Comparison of ENCODE assay signal across 9 cellular contexts in the genomic region with DNA sequence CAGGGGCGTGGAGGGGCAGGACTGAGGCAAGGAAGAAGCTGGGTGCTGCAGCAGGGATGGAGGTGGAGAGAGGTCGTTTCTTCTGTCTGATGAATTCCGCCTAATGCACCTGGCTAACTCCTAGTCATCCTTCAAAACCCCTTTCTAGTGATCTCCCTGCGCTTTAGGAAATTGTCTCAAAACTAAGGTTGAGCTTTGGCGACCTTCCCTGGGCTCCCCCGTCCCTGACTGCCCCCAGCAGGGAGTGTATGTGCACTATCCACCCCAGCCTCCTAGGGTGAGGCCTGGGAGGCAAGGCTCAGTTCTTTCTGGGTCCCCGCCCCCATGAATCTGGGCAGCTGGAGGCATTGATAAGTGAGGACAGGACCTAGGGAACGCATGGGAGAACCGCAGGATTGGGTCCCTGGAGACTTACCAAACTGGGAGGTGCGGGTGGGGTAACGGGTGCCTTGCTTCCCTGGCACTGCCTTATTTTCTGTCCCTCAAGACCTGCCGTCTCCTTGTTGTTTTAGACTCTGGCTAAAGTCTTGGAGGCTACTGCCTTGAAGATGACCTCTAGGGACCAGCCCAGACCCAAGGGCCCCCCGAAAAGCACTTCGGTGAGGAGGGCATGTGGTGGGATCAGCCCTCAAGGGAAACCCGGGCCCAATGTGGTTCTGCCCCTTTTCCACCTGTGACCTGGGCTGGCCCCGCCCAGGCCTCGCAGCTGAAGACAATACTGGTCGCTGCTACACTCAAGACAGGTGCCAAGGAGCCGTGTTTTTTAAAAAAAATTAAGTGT. TPM values are rescaled to one million over a fixed set of nuclear protein-coding genes. Genes with fewer than 3 reads are reported as not detected.
DNase-seq lines count a peak whose midpoint lies in the region; ATAC-seq, FAIRE-seq and TF ChIP-seq lines count a peak whose summit lies in the region.
"Had no signal": no experiment of that assay in that cellular context is flagged by ENCODE, and none has a peak within 500 bp of the region (broad histone marks: within the 10 kb centered on the region; RNA-seq: fewer than 3 reads in every experiment).

No MANE protein-coding gene starts in this region.

- no peak for FAIRE-seq in GM12891 (lab: Jason Lieb, UNC)
- FAIRE-seq: colon had no signal

- H3K27me3 ChIP-seq in BE2C (no peaks in the 10 kb centered on the region), ascending aorta (no peaks in the 10 kb centered on the region)
- no peaks in the 10 kb centered on the region for H3K27me3 ChIP-seq in naive thymus-derived CD4-positive, alpha-beta T cell (ENCODE audit: control insufficient read depth in 2 of 2, insufficient read depth in 2 of 2, low read length in 2 of 2)

- peak overlapping the region; percentile 45 to 98 (median 81) for H3K4me3 Mint-ChIP-seq in naive thymus-derived CD4-positive, alpha-beta T cell

- no peak for TF ChIP-seq POLR2A in GM12891 (IDR thresholded peaks at IDR 0.05; ENCODE audit: low read depth, low read length)

- no peaks in the 10 kb centered on the region for H3K36me3 ChIP-seq in BE2C
- no peaks in the 10 kb centered on the region for H3K36me3 ChIP-seq in ascending aorta
- H3K36me3 ChIP-seq in naive thymus-derived CD4-positive, alpha-beta T cell (ENCODE audit: control insufficient read depth in 2 of 3, insufficient read depth in 3 of 3, low read length in 3 of 3): no peaks in the 10 kb centered on the region

- H3K4me3 ChIP-seq in BE2C (ENCODE audit: low read depth, low read length) (peak overlapping the region; percentile 40), HFF-Myc (replicated peaks; ENCODE audit: low read depth, low read length) (peak overlapping the region; percentile 55; the same call in 1 of the 2 replicates), ascending aorta (peak overlapping the region in 1 of 2 donors; percentile 67)
- H3K4me3 ChIP-seq in naive thymus-derived CD4-positive, alpha-beta T cell (ENCODE audit: low read length): no peak overlapping the region

- H3K36me3 Mint-ChIP-seq in naive thymus-derived CD4-positive, alpha-beta T cell: no peaks in the 10 kb centered on the region

- H3K27ac Mint-ChIP-seq in naive thymus-derived CD4-positive, alpha-beta T cell: peak overlapping the region in 4 of 9 donors; percentile 76 to 88 (median 82)

- peaks cover 8% of the 10 kb centered on the region for H3K4me1 ChIP-seq in BE2C
- H3K4me1 ChIP-seq in ascending aorta: peaks cover 19 to 30% of the 10 kb centered on the region in 2 donors
- H3K4me1 ChIP-seq in naive thymus-derived CD4-positive, alpha-beta T cell (ENCODE audit: control insufficient read depth in 2 of 2, insufficient read depth in 2 of 2, low read length in 2 of 2): peaks cover 10 to 12% of the 10 kb centered on the region in 2 donors

- no peak for ATAC-seq in naive thymus-derived CD4-positive, alpha-beta T cell

- POLR2A ChIA-PET in naive thymus-derived CD4-positive, alpha-beta T cell (lab: Charles Lee): interaction anchor here (0.6 to 3.9 kb wide), 6 partner anchors 27 to 203 kb away, joined by 3 to 20 read pairs (median 4); no protein-coding TSS in a partner anchor

- intact Hi-C loops in ascending aorta (cut with DNase I): loop anchor here (2.0 kb wide), 4 partner anchors 15 to 79 kb away; no protein-coding TSS in a partner anchor
- intact Hi-C loops in naive thymus-derived CD4-positive, alpha-beta T cell (cut with micrococcal nuclease): loop anchor here (1.0 to 2.0 kb wide), 5 partner anchors 28 to 83 kb away; no protein-coding TSS in a partner anchor

- H3K27me3 Mint-ChIP-seq in naive thymus-derived CD4-positive, alpha-beta T cell: peaks cover 3 to 22% (median 13%) of the 10 kb centered on the region in 5 donors

- H3K4me1 Mint-ChIP-seq in naive thymus-derived CD4-positive, alpha-beta T cell: peaks cover 0 to 24% (median 18%) of the 10 kb centered on the region in 7 donors

- H3K27ac ChIP-seq in ascending aorta: peak overlapping the region; percentile 44 to 50
- no peak overlapping the region for H3K27ac ChIP-seq in naive thymus-derived CD4-positive, alpha-beta T cell (ENCODE audit: low read depth, low read length)

- H3K9me3 Mint-ChIP-seq in naive thymus-derived CD4-positive, alpha-beta T cell: no peaks in the 10 kb centered on the region

- H3K9me3 ChIP-seq in BE2C: no peaks in the 10 kb centered on the region
- no peaks in the 10 kb centered on the region for H3K9me3 ChIP-seq in ascending aorta
- no peaks in the 10 kb centered on the region for H3K9me3 ChIP-seq in naive thymus-derived CD4-positive, alpha-beta T cell (ENCODE audit: control insufficient read depth in 2 of 3, low read length in 3 of 3)

- no peak; the same call in 1 of the 2 replicates for TF ChIP-seq CTCF in BE2C (IDR thresholded peaks at IDR 0.05; ENCODE audit: low read depth, low read length)
- TF ChIP-seq CTCF in HFF-Myc (IDR thresholded peaks at IDR 0.05; ENCODE audit: low read depth, low read length, missing control alignments): no peak
- no peak for TF ChIP-seq CTCF in ascending aorta (IDR thresholded peaks at IDR 0.05)

- DNase-seq in BE2C: peak; percentile 55
- DNase-seq in HFF-Myc (ENCODE audit: extremely low read depth, low read depth): no peak
- DNase-seq in ascending aorta (ENCODE audit: low spot score in 2 of 2): no peak
- DNase-seq in naive thymus-derived CD4-positive, alpha-beta T cell: no peak
- DNase-seq in dermis blood vessel endothelial cell: no peak
- no peak for DNase-seq in DMS114 treated with DMSO at 0.1 percent for 48 hours (lab: John Stamatoyannopoulos, UW; ENCODE audit: unreplicated experiment)
- no peak for DNase-seq in GM12891 (ENCODE audit: insufficient read length, low spot score)
- DNase-seq in NCI-H1105 (lab: John Stamatoyannopoulos, UW): no peak

- CTCF ChIA-PET in naive thymus-derived CD4-positive, alpha-beta T cell (lab: Charles Lee): interaction anchor here (0.6 to 1.0 kb wide), 2 partner anchors 19 to 157 kb away, joined by 4 to 6 read pairs; no protein-coding TSS in a partner anchor

TF ChIP-seq in GM12891, 5 proteins besides CTCF, POLR2A, EP300 and RAD21:
- TF ChIP-seq POU2F2 (IDR thresholded peaks at IDR 0.05; ENCODE audit: low read depth, low read length): no peak
- no peak for TF ChIP-seq POLR2AphosphoS5 (IDR thresholded peaks at IDR 0.05; ENCODE audit: low read depth, low read length)
- no peak for TF ChIP-seq SPI1 (IDR thresholded peaks at IDR 0.05; ENCODE audit: low read depth, low read length)
- no peak for TF ChIP-seq TAF1 (IDR thresholded peaks at IDR 0.05; ENCODE audit: low read depth, low read length)
- TF ChIP-seq PAX5 (IDR thresholded peaks at IDR 0.05; ENCODE audit: insufficient read depth, low read length, severe bottlenecking): no peak

RNA-seq across cellular contexts. Expression of a gene that starts 0.5 kb away (rescaled TPM):
- 5.9 TPM for polyA plus RNA-seq in BE2C (2012; ENCODE audit: insufficient read depth, insufficient read length, low read depth)
- total RNA-seq in ascending aorta (not detected), dermis blood vessel endothelial cell (2.0 and 2.7 TPM in 2 replicates)
- total RNA-seq in naive thymus-derived CD4-positive, alpha-beta T cell: under 1 TPM in 2 of 5 experiments, not detected in 3; 0.60 to 0.64 TPM
- polyA plus RNA-seq in naive thymus-derived CD4-positive, alpha-beta T cell: under 1 TPM in 1 of 2 donors, not detected in 1; 0.52 TPM
- polyA plus RNA-seq in GM12891 (2012; ENCODE audit: low read depth, missing spikeins): 10.3 TPM

RNA-seq across cellular contexts. Expression of a gene that starts 33.1 kb away (rescaled TPM):
- 19.6 TPM for polyA plus RNA-seq in BE2C (2012; ENCODE audit: insufficient read depth, insufficient read length, low read depth)
- total RNA-seq in ascending aorta (3.0 TPM), dermis blood vessel endothelial cell (6.4 and 7.8 TPM in 2 replicates)
- 1 to 10 TPM; 2.0 to 5.8 (median 4.3) TPM for total RNA-seq in naive thymus-derived CD4-positive, alpha-beta T cell
- 1 to 10 TPM; 2.6 to 3.3 TPM for polyA plus RNA-seq in naive thymus-derived CD4-positive, alpha-beta T cell
- 1.6 TPM for polyA plus RNA-seq in GM12891 (2012; ENCODE audit: low read depth, missing spikeins)

RNA-seq across cellular contexts. Expression of a gene that starts 51.2 kb away (rescaled TPM):
- 114 TPM for polyA plus RNA-seq in BE2C (2012; ENCODE audit: insufficient read depth, insufficient read length, low read depth)
- total RNA-seq in ascending aorta (86.3 TPM), dermis blood vessel endothelial cell (21.8 and 25.7 TPM in 2 replicates)
- total RNA-seq in naive thymus-derived CD4-positive, alpha-beta T cell: 10 to 100 TPM in 4 of 5 experiments, 1 to 10 TPM in 1; 1.1 to 33.6 (median 19.9) TPM
- 10 to 100 TPM; 10.8 to 13.1 TPM for polyA plus RNA-seq in naive thymus-derived CD4-positive, alpha-beta T cell
- 0.06 TPM for polyA plus RNA-seq in GM12891 (2012; ENCODE audit: low read depth, missing spikeins)
